In the genomic region with DNA sequence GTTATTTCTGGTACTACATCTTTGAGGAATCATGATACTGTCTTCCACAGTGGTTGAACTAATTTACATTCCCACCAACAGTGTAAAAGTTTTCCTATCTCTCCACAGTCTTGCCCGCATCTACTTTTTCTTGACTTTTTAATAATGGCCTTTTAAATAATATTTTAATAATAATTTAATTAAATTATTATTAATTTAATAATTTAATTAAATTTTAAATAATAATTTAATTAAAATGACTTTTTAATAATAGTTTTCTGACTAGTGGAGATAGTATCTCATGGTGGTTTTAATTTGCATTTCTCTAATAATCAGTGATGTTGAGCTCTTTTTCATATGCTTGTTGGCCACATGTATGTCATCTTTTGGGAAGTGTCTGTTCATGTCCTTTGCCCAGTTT, we compare ENCODE assay signal across 28 cellular contexts.
"Had no signal": no experiment of that assay in that cellular context is flagged by ENCODE, and none has a peak within 500 bp of the region (broad histone marks: within the 10 kb centered on the region; RNA-seq: fewer than 3 reads in every experiment).

No MANE protein-coding gene starts in this region.

- H3K9me3 ChIP-seq: esophagus squamous epithelium had no signal

- H3K36me3 ChIP-seq: ascending aorta, brain microvascular endothelial cell, esophagus squamous epithelium had no signal

- H3K27ac ChIP-seq: ascending aorta, brain microvascular endothelial cell, epithelial cell of prostate, esophagus squamous epithelium had no signal

- H3K27me3 ChIP-seq: ascending aorta, brain microvascular endothelial cell, esophagus squamous epithelium had no signal

- DNase-seq: activated CD4-positive, alpha-beta memory T cell treated with anti-CD3 and anti-CD28 coated beads, Interleukin-2, amount 10 ng/mL, durations not matched to agents 7 days and 5 days; activated CD4-positive, alpha-beta T cell treated with anti-CD3 and anti-CD28 coated beads for 1 hour; activated CD4-positive, alpha-beta T cell treated with anti-CD3 and anti-CD28 coated beads for 4 hours; activated CD4-positive, alpha-beta T cell treated with anti-CD3 and anti-CD28 coated beads, Interleukin-2, amount 10 ng/mL, durations not matched to agents 7 days and 5 days; activated CD4-positive, alpha-beta T cell treated with anti-CD3 and anti-CD28 coated beads, Interleukin-2, amount 50 U/mL, for 4 hours; activated CD8-positive, alpha-beta memory T cell treated with anti-CD3 and anti-CD28 coated beads, Interleukin-2, amount 50 U/mL, for 48 hours; activated gamma-delta T cell; activated naive CD4-positive, alpha-beta T cell; activated naive CD4-positive, alpha-beta T cell treated with anti-CD3 and anti-CD28 coated beads, Interleukin-2, amount 10 ng/mL, durations not matched to agents 7 days and 5 days; activated naive CD8-positive, alpha-beta T cell treated with anti-CD3 and anti-CD28 coated beads, Interleukin-2, amount 10 ng/mL, durations not matched to agents 7 days and 5 days; activated T-cell treated with anti-CD3 and anti-CD28 coated beads for 4 hours; activated T-cell treated with anti-CD3 and anti-CD28 coated beads, Interleukin-2, amount 50 U/mL, for 24 hours; activated T-cell treated with anti-CD3 and anti-CD28 coated beads, Interleukin-2, amount 50 U/mL, for 72 hours; brain microvascular endothelial cell; cortex of kidney; dermis blood vessel endothelial cell; effector CD4-positive, alpha-beta T cell; effector memory CD8-positive, alpha-beta T cell; esophagus squamous epithelium; foreskin melanocyte; T-helper 1 cell; T-helper 17 cell; T1000 had no signal

- H3K4me3 ChIP-seq: ascending aorta, esophagus squamous epithelium had no signal

- H3K4me1 ChIP-seq: ascending aorta, esophagus squamous epithelium had no signal

- FAIRE-seq: bronchial epithelial cell, endothelial cell of umbilical vein had no signal

- ATAC-seq: activated naive CD4-positive, alpha-beta T cell treated with anti-CD3 and anti-CD28 coated beads, Interleukin-2, amount 50 U/mL, for 72 hours; activated T-cell treated with anti-CD3 and anti-CD28 coated beads, Interleukin-2, amount 50 U/mL, for 72 hours; effector memory CD8-positive, alpha-beta T cell; T-helper 17 cell had no signal
